ENCODE assay signal across 23 cellular contexts in the genomic region with DNA sequence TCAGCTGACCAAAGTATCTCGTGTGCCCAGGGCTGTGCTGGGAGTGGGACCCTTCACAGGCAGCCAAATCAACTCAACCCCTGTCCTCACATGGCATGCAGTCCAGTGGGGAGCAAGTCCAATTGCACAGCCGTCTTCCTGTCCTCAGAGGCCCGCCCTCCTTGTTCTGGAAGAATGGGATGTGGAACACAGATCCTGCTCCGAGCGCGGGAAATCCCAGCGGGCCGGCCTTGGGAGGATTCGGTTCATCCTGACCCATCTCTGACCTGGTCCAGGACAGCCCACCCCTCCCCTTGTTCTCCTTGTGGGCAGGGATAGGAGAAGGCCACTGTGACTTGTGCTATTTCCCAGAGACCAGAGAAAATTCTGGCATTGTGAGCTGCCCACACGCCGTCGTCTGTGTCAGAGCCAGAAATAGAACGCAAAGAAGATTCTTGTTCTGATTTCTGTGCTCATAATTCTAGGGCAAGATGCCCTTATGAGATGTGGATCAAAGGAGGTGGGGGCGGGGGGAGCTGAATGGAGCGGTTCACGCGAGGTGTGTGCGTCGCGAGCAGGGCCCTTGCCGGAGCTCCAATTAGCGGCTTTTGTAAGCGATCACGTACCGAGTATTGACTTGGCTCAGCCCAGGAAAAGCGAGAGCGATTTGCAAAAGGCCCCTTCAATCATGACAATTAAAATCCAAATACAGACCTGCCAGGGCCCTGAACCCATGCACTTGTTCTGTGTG.
DNase-seq lines count a peak whose midpoint lies in the region; ATAC-seq and FAIRE-seq lines count a peak whose summit lies in the region.
"Had no signal": no experiment of that assay in that cellular context is flagged by ENCODE, and none has a peak within 500 bp of the region (broad histone marks: within the 10 kb centered on the region; RNA-seq: fewer than 3 reads in every experiment).

No MANE protein-coding gene starts in this region.

- H2BK5ac ChIP-seq in neuronal stem cell (ENCODE audit: low read length): peak overlapping the region; percentile 26

- no peak overlapping the region for H4K8ac ChIP-seq in neuronal stem cell (ENCODE audit: low read depth, low read length)

- no peaks in the 10 kb centered on the region for H3K9me3 ChIP-seq in right cardiac atrium (ENCODE audit: control insufficient read depth, low read length)
- no peaks in the 10 kb centered on the region for H3K9me3 ChIP-seq in neuronal stem cell (replicated peaks in 1 of 2; ENCODE audit: control insufficient read depth in 2 of 2, insufficient read depth in 1 of 2, low read depth in 1 of 2, low read length in 2 of 2)
- H3K9me3 ChIP-seq: SJCRH30 had no signal

- 74% methylated on average over 27 of the region's 27 CpGs for WGBS in right cardiac atrium
- WGBS in neuronal stem cell (ENCODE audit: extremely low coverage in 2 of 2, insufficient read length in 2 of 2, insufficient replicate concordance in 1 of 2), 2 donors: no CpG with 5 or more reads among the region's 27 CpGs

- peaks cover 21 to 28% of the 10 kb centered on the region in 2 donors for H3K27me3 Mint-ChIP-seq in stimulated activated naive B cell treated with anti-CD40 and anti-IgM and Interleukin-4, amounts not matched to agents 10 μg/mL and 1 μg/mL and 100 μg/mL, for 72 hours

- H3K27ac ChIP-seq in right cardiac atrium (ENCODE audit: low read length): no peak overlapping the region
- H3K27ac ChIP-seq in neuronal stem cell (replicated peaks; ENCODE audit: low read length): no peak overlapping the region
- H3K27ac ChIP-seq: C4-2B, SJCRH30 had no signal

- H3K14ac ChIP-seq in neuronal stem cell (ENCODE audit: low read length): no peak overlapping the region

- no peak overlapping the region for H3K4me3 ChIP-seq in right cardiac atrium (ENCODE audit: low read length)
- H3K4me3 ChIP-seq in neuronal stem cell (ENCODE audit: low read length in 2 of 2): no peak overlapping the region
- H3K4me3 ChIP-seq: SJCRH30 had no signal

- no peaks in the 10 kb centered on the region for H3K79me1 ChIP-seq in neuronal stem cell (ENCODE audit: low read depth, low read length)

- H3K18ac ChIP-seq in neuronal stem cell (ENCODE audit: low read length): no peak overlapping the region

- no peaks in the 10 kb centered on the region for H3K36me3 ChIP-seq in neuronal stem cell (replicated peaks in 1 of 2; ENCODE audit: control insufficient read depth in 2 of 2, insufficient read depth in 2 of 2, low read length in 2 of 2)
- H3K36me3 ChIP-seq: SJCRH30 had no signal

- no peak overlapping the region for H3K27ac Mint-ChIP-seq in stimulated activated naive B cell treated with anti-CD40 and anti-IgM and Interleukin-4, amounts not matched to agents 10 μg/mL and 1 μg/mL and 100 μg/mL, for 72 hours
- H3K27ac Mint-ChIP-seq: CD8-positive, alpha-beta memory T cell had no signal

- H3K4me1 ChIP-seq in right cardiac atrium (ENCODE audit: control insufficient read depth, insufficient read depth, low read length) (no peaks in the 10 kb centered on the region), neuronal stem cell (ENCODE audit: control insufficient read depth in 2 of 2, insufficient read depth in 1 of 2, low read depth in 1 of 2, low read length in 2 of 2) (peaks cover 0 to 16% of the 10 kb centered on the region in 2 donors)
- H3K4me1 ChIP-seq: SJCRH30 had no signal

- no peak overlapping the region for H3K4ac ChIP-seq in neuronal stem cell (ENCODE audit: low read length)

- intact Hi-C loops in left ventricle myocardium superior (cut with micrococcal nuclease): no loop called here
- intact Hi-C loops in right cardiac atrium (cut with DNase I): no loop called here

- H3K9ac ChIP-seq in neuronal stem cell (ENCODE audit: low read depth, low read length, poor library complexity): no peak overlapping the region

- peaks cover 7 to 8% of the 10 kb centered on the region in 2 donors for H3K9me3 Mint-ChIP-seq in stimulated activated naive B cell treated with anti-CD40 and anti-IgM and Interleukin-4, amounts not matched to agents 10 μg/mL and 1 μg/mL and 100 μg/mL, for 72 hours

- H2BK12ac ChIP-seq in neuronal stem cell (ENCODE audit: low read length): no peak overlapping the region

- DNase-seq in left ventricle myocardium superior (peak; percentile 7), right cardiac atrium (no peak), neuronal stem cell (ENCODE audit: low spot score) (no peak), NAMALWA (ENCODE audit: low spot score) (no peak)
- no peak for DNase-seq in stimulated activated naive B cell treated with anti-CD40 and anti-IgM and Interleukin-4, amounts not matched to agents 10 μg/mL and 1 μg/mL and 100 μg/mL, for 72 hours
- DNase-seq in activated effector memory CD4-positive, alpha-beta T cell treated with anti-CD3 and anti-CD28 coated beads, Interleukin-2, amount 50 U/mL, for 16 hours: no peak
- DNase-seq: CD8-positive, alpha-beta memory T cell; DMS53; GF-D8; Karpas-422; MV-4-11; NCI-H2029; NCI-H226; NCI-H510A treated with DMSO at 0.1 percent for 48 hours; OCI-M1; SJCRH30 had no signal

- H2AK5ac ChIP-seq in neuronal stem cell (ENCODE audit: low read depth, low read length): no peak overlapping the region

- H3K4me3 Mint-ChIP-seq in stimulated activated naive B cell treated with anti-CD40 and anti-IgM and Interleukin-4, amounts not matched to agents 10 μg/mL and 1 μg/mL and 100 μg/mL, for 72 hours: no peak overlapping the region
- H3K4me3 Mint-ChIP-seq: CD8-positive, alpha-beta memory T cell; IgD-negative memory B cell had no signal

- no peak overlapping the region for H3K4me2 ChIP-seq in neuronal stem cell (ENCODE audit: insufficient read depth, low read length, poor library complexity, severe bottlenecking)

- peak; percentile 48 for FAIRE-seq in endometrium (lab: Jason Lieb, UNC)
- FAIRE-seq: A204.1, GM19239, H1, RCC 7860 had no signal

- H3K4me1 Mint-ChIP-seq in stimulated activated naive B cell treated with anti-CD40 and anti-IgM and Interleukin-4, amounts not matched to agents 10 μg/mL and 1 μg/mL and 100 μg/mL, for 72 hours: peaks cover 2 to 6% of the 10 kb centered on the region in 2 donors
- H3K4me1 Mint-ChIP-seq: CD8-positive, alpha-beta memory T cell had no signal

- no peak overlapping the region for H2BK120ac ChIP-seq in neuronal stem cell (ENCODE audit: low read depth, low read length)

- H3K27me3 ChIP-seq in right cardiac atrium (ENCODE audit: control insufficient read depth, insufficient read depth) (no peaks in the 10 kb centered on the region), neuronal stem cell (ENCODE audit: control insufficient read depth in 3 of 3, insufficient read depth in 3 of 3, low read depth in 1 of 3, low read length in 3 of 3) (peaks cover 0 to 10% (median 0%) of the 10 kb centered on the region in 3 experiments)

- peaks cover 0 to 4% of the 10 kb centered on the region in 2 donors for H3K36me3 Mint-ChIP-seq in stimulated activated naive B cell treated with anti-CD40 and anti-IgM and Interleukin-4, amounts not matched to agents 10 μg/mL and 1 μg/mL and 100 μg/mL, for 72 hours
- H3K36me3 Mint-ChIP-seq: CD8-positive, alpha-beta memory T cell had no signal

- no peak overlapping the region for H4K91ac ChIP-seq in neuronal stem cell (ENCODE audit: low read depth, low read length, poor library complexity)

- H3K23ac ChIP-seq in neuronal stem cell (ENCODE audit: low read depth, low read length, poor library complexity): no peak overlapping the region

- no peak overlapping the region for H2BK15ac ChIP-seq in neuronal stem cell (ENCODE audit: low read length)

- ATAC-seq in left ventricle myocardium superior: no peak
- no peak for ATAC-seq in right cardiac atrium
- ATAC-seq in stimulated activated naive B cell treated with anti-CD40 and anti-IgM and Interleukin-4, amounts not matched to agents 10 μg/mL and 1 μg/mL and 100 μg/mL, for 72 hours (replicated peaks): no peak

- no peak overlapping the region for H2AFZ ChIP-seq in neuronal stem cell (ENCODE audit: low read length)
